Comparison of ENCODE assay signal across 10 cellular contexts in the genomic region with DNA sequence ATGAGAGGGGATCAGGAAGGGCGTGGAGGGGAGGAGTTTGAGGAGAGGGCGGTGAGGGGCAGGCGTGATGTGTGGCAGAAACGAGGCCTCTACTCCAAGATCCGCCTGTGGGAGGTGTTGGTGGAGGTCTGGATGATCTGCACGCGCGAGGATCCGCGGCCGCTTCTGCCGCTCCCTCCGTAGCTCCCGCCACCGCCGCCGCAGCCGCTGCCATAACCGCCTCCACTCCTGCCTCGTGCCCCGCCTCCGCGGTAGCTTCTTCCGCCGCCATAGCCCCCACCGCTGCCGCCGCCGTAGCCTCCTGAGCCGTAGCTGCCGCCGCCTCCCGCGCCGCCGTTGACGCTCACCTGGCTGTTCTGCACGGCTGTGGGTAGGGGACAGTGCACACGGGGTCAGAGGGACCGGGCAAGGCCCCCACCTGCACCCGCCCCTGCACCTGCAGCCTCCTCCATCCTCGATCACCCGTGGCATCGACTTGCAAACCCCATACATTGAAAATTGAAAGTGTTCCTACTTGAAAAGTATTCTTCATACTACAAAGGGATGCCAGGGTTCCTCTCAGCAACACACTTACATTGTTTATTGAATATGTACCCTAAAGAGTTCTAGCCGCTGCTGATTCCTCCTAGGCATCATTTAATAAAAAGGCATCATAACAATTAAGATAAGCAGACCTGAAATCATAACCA. TPM values are rescaled to one million over a fixed set of nuclear protein-coding genes. Genes with fewer than 3 reads are reported as not detected.
DNase-seq lines count a peak whose midpoint lies in the region; ATAC-seq and TF ChIP-seq lines count a peak whose summit lies in the region.
"Had no signal": no experiment of that assay in that cellular context is flagged by ENCODE, and none has a peak within 500 bp of the region (broad histone marks: within the 10 kb centered on the region; RNA-seq: fewer than 3 reads in every experiment).

No MANE protein-coding gene starts in this region.

- intact Hi-C loops in heart left ventricle (cut with DNase I): no loop called here

- H3K4me3 ChIP-seq in heart left ventricle (peak overlapping the region in 10 of 12 donors; percentile 7 to 36 (median 26)), skin epidermis (peak overlapping the region in 5 of 7 experiments; percentile 6 to 33 (median 17)), Karpas-422 (ENCODE audit: low read length) (no peak overlapping the region)

- no peak overlapping the region for H3K9ac ChIP-seq in Karpas-422 (ENCODE audit: low read length)

- H4K20me1 ChIP-seq in Karpas-422 (ENCODE audit: insufficient read depth, low read depth, low read length): no peaks in the 10 kb centered on the region

- H2AFZ ChIP-seq in Karpas-422 (ENCODE audit: low read length): no peak overlapping the region

- no peak overlapping the region for H3K4me2 ChIP-seq in Karpas-422 (ENCODE audit: low read depth, low read length, poor library complexity, severe bottlenecking)

- TF ChIP-seq POLR2A in heart left ventricle (IDR thresholded peaks at IDR 0.05): no peak

- peaks cover 9 to 69% (median 32%) of the 10 kb centered on the region in 9 donors for H3K27me3 ChIP-seq in heart left ventricle
- no peaks in the 10 kb centered on the region for H3K27me3 ChIP-seq in Karpas-422 (ENCODE audit: low read length)

- TF ChIP-seq CTCF in heart left ventricle (IDR thresholded peaks at IDR 0.05): no peak

- H3K9me2 ChIP-seq in Karpas-422 (replicated peaks; ENCODE audit: insufficient read depth, low read length): no peaks in the 10 kb centered on the region

- H3K9me3 ChIP-seq in heart left ventricle (no peaks in the 10 kb centered on the region), Karpas-422 (ENCODE audit: low read length) (no peaks in the 10 kb centered on the region)

- ATAC-seq in heart left ventricle (peak in 2 of 4 donors; percentile 21 to 36), esophagus mucosa (no peak)

- DNase-seq in DMS 273 (lab: John Stamatoyannopoulos, UW; ENCODE audit: unreplicated experiment) (peak; percentile 47), DMS 273 treated with DMSO at 0.1 percent for 48 hours (lab: John Stamatoyannopoulos, UW) (no peak), activated T-cell treated with anti-CD3 and anti-CD28 coated beads for 1 hour (ENCODE audit: low read depth) (peak; percentile 46), heart left ventricle (no peak), Karpas-422 (no peak), NCI-H2107 (lab: John Stamatoyannopoulos, UW) (no peak)

- H3K4me1 ChIP-seq in heart left ventricle: peaks cover 0 to 10% (median 4%) of the 10 kb centered on the region in 12 donors
- H3K4me1 ChIP-seq in Karpas-422 (ENCODE audit: low read length): no peaks in the 10 kb centered on the region

- no peak overlapping the region for H3K27ac ChIP-seq in heart left ventricle
- no peak overlapping the region for H3K27ac ChIP-seq in skin epidermis
- no peak overlapping the region for H3K27ac ChIP-seq in Karpas-422 (ENCODE audit: low read length)
- H3K27ac ChIP-seq: 22Rv1 had no signal

- no peaks in the 10 kb centered on the region for H3K79me2 ChIP-seq in Karpas-422 (ENCODE audit: low read length)

- H3K36me3 ChIP-seq in heart left ventricle (no peaks in the 10 kb centered on the region), Karpas-422 (ENCODE audit: insufficient read depth, low read length) (no peaks in the 10 kb centered on the region)

- WGBS in heart left ventricle, 4 donors: 6 to 12% (median 8%) methylated on average over 33 to 45 of the region's 45 CpGs

RNA-seq across cellular contexts. Expression of a gene that starts 11.0 kb away (rescaled TPM):
- total RNA-seq in heart left ventricle: under 1 TPM in 1 of 9 donors, not detected in 8; 0.35 TPM
- polyA plus RNA-seq in heart left ventricle: not detected
- total RNA-seq in esophagus mucosa: 2.5 TPM
- not detected in 2 replicates for total RNA-seq in Karpas-422 (2014; rRNA removed; shearing (Covaris generic); ENCODE audit: low replicate concordance)

RNA-seq across cellular contexts. Expression of a gene that starts 12.1 kb away (rescaled TPM):
- total RNA-seq in heart left ventricle: not detected
- not detected for polyA plus RNA-seq in heart left ventricle
- total RNA-seq in esophagus mucosa: not detected
- total RNA-seq in Karpas-422 (2014; rRNA removed; shearing (Covaris generic); ENCODE audit: low replicate concordance): not detected in 2 replicates
- total RNA-seq: liver had no signal
- polyA plus RNA-seq: liver had no signal

RNA-seq across cellular contexts. Expression of a gene that starts 39.2 kb away (rescaled TPM):
- total RNA-seq in heart left ventricle (not detected), esophagus mucosa (not detected)
- not detected for polyA plus RNA-seq in heart left ventricle
- total RNA-seq in Karpas-422 (2014; rRNA removed; shearing (Covaris generic); ENCODE audit: low replicate concordance): not detected in 2 replicates
- total RNA-seq: liver had no signal
- polyA plus RNA-seq: liver had no signal

Comparison
In these comparisons a context has a peak if more than half of its experiments do, and no peak if none do; other contexts are left out.
1. DNase-seq: peak in DMS 273 (single experiment) and activated T-cell treated with anti-CD3 and anti-CD28 coated beads for 1 hour (single experiment); none in DMS 273 treated with DMSO at 0.1 percent for 48 hours (single experiment), heart left ventricle (0 of 5), Karpas-422 (single experiment) and NCI-H2107 (single experiment).